Comparison of ENCODE assay signal across 33 cellular contexts in genomic region chr12:102518871-102519270, GRCh38. TPM values are rescaled to one million over a fixed set of nuclear protein-coding genes. Genes with fewer than 3 reads are reported as not detected.
"Had no signal": no experiment of that assay in that cellular context is flagged by ENCODE, and none has a peak within 500 bp of the region (broad histone marks: within the 10 kb centered on the region; RNA-seq: fewer than 3 reads in every experiment).

No MANE protein-coding gene starts in this region.

- H3K36me3 ChIP-seq: MG63, SJCRH30 had no signal

- ATAC-seq: Panc1, Right ventricle myocardium inferior, SK-N-SH treated with all-trans-retinoic acid at 6 μM for 48 hours, T-cell had no signal

- DNase-seq: Kasumi-1, KG1, MG63, NCI-H1092, NCI-H1105, NCI-H1417 treated with DMSO at 0.1 percent for 48 hours, NCI-H1436 treated with DMSO at 0.1 percent for 48 hours, NCI-H1694 treated with DMSO at 0.1 percent for 48 hours, NCI-H187 treated with DMSO at 0.1 percent for 48 hours, NCI-H2029, NCI-H2081, NCI-H2171 treated with DMSO at 0.1 percent for 48 hours, NCI-H226, NCI-H446 treated with DMSO at 0.1 percent for 48 hours, NCI-H510A, NCI-H524, NCI-H526, NCI-H69, NCI-H748 treated with DMSO at 0.1 percent for 48 hours, NCI-H82, PC-9, SHP77, SIG-M5, SJCRH30, T-cell had no signal

- H3K36me3 Mint-ChIP-seq: T-cell had no signal

- H2AFZ ChIP-seq: PC-9 had no signal

- H3K9me3 Mint-ChIP-seq: T-cell had no signal

- H3K4me2 ChIP-seq: PC-9 had no signal

- H3K27me3 ChIP-seq: MG63, SJCRH30 had no signal

- H3K9me3 ChIP-seq: MG63, SJCRH30 had no signal

- H3K27ac Mint-ChIP-seq: T-cell had no signal

- H3K4me3 Mint-ChIP-seq: T-cell had no signal

- H3K4me1 Mint-ChIP-seq: T-cell had no signal

- H3K27ac ChIP-seq: PC-9, RWPE1, SJCRH30, SK-N-MC had no signal

- H3K4me3 ChIP-seq: MG63, PC-9, SJCRH30, SK-N-MC had no signal

RNA-seq across cellular contexts. Expression of gene IGF1, which starts 38.5 kb away (rescaled TPM):
- total RNA-seq: M059J, OCI-LY7, PC-9, RPMI7951 had no signal
